ENCODE assay signal across 1 cellular context in genomic region chr17:81076097-81076754, GRCh38.
TF ChIP-seq lines count a peak whose summit lies in the region.

No MANE protein-coding gene starts in this region.

TF ChIP-seq in IMR-90, 13 proteins besides CTCF, POLR2A, EP300 and RAD21 (continued from another document):
- TF ChIP-seq USF2 (IDR thresholded peaks at IDR 0.05; ENCODE audit: low read depth, low read length): no peak
- TF ChIP-seq CEBPB (IDR thresholded peaks at IDR 0.05; ENCODE audit: low read depth, low read length): no peak
